Comparison of ENCODE assay signal across 17 cellular contexts in the genomic region with DNA sequence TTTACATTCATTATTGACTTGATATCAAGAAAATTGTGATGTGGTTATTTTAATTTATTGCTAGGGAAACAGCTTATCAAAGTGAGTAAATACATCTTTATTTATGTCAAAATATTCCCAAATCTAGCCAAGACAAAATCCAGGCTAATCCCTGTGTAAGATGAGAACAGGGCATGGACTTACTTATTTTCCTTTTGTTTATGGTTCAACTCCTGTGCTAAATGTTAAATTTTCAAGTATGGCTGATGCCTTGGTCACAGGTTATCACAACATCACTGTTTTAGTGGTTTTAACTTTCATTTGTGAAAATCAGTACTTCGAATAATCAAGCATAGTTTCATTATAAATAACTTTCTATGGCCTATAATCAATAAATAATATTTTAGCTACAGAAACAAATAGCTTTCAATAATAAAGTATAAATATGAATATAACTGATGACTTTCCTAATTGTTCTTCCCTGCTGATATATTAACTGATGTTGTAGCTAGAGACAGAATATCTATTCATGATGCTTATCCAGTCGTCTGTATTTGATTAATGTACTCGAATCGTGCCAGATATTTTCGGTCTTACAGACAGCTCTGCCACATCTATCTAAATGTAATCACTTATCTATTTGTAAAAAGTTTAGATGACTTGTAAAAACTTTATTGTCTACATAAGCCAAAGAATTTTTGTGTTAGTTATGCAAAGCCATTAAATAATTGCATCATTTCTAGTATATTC.
DNase-seq lines count a peak whose midpoint lies in the region; ATAC-seq, FAIRE-seq and TF ChIP-seq lines count a peak whose summit lies in the region.
"Had no signal": no experiment of that assay in that cellular context is flagged by ENCODE, and none has a peak within 500 bp of the region (broad histone marks: within the 10 kb centered on the region; RNA-seq: fewer than 3 reads in every experiment).

No MANE protein-coding gene starts in this region.

- FAIRE-seq in kidney (lab: Jason Lieb, UNC), result no peak
- FAIRE-seq: GM12892 had no signal

- H3K79me2 ChIP-seq in ACC112 (ENCODE audit: control insufficient read depth, insufficient read depth, low read length, unreplicated experiment), result no peaks in the 10 kb centered on the region

- no peaks in the 10 kb centered on the region for H3K27me3 Mint-ChIP-seq in activated CD8-positive, alpha-beta memory T cell treated with anti-CD3 and anti-CD28 coated beads, Interleukin-2, amount 10 ng/mL, durations not matched to agents 7 days and 5 days
- H3K27me3 Mint-ChIP-seq: CD4-positive, CD25-positive, alpha-beta regulatory T cell had no signal

- H3K9me3 ChIP-seq in gastroesophageal sphincter, result no peaks in the 10 kb centered on the region
- no peaks in the 10 kb centered on the region for H3K9me3 ChIP-seq in gastrocnemius medialis
- no peaks in the 10 kb centered on the region for H3K9me3 ChIP-seq in kidney (ENCODE audit: control insufficient read depth in 1 of 2, low read length in 2 of 2)

- CTCF ChIA-PET in activated CD8-positive, alpha-beta memory T cell treated with anti-CD3 and anti-CD28 coated beads, Interleukin-2, amount 10 ng/mL, durations not matched to agents 7 days and 5 days (lab: Charles Lee), result no interaction called here

- ATAC-seq in SK-N-SH treated with all-trans-retinoic acid at 6 μM for 48 hours, result peak; percentile 78
- peak; percentile 21 for ATAC-seq in gastroesophageal sphincter
- no peak for ATAC-seq in gastrocnemius medialis
- no peak for ATAC-seq in GM19455 (IDR thresholded peaks at IDR 0.05; ENCODE audit: unreplicated experiment)
- ATAC-seq in activated CD8-positive, alpha-beta memory T cell treated with anti-CD3 and anti-CD28 coated beads, Interleukin-2, amount 10 ng/mL, durations not matched to agents 7 days and 5 days, result no peak

- H3K4me3 ChIP-seq in ACC112 (ENCODE audit: low read depth, low read length) (peak overlapping the region; percentile 50), gastroesophageal sphincter (no peak overlapping the region), gastrocnemius medialis (no peak overlapping the region), kidney (ENCODE audit: low read length in 2 of 2) (no peak overlapping the region)

- H3K4me1 Mint-ChIP-seq in activated CD8-positive, alpha-beta memory T cell treated with anti-CD3 and anti-CD28 coated beads, Interleukin-2, amount 10 ng/mL, durations not matched to agents 7 days and 5 days, result no peaks in the 10 kb centered on the region
- H3K4me1 Mint-ChIP-seq: CD4-positive, CD25-positive, alpha-beta regulatory T cell had no signal

- H3K9me3 Mint-ChIP-seq in activated CD8-positive, alpha-beta memory T cell treated with anti-CD3 and anti-CD28 coated beads, Interleukin-2, amount 10 ng/mL, durations not matched to agents 7 days and 5 days (ENCODE audit: low read depth), result peaks cover 7% of the 10 kb centered on the region

- no peak overlapping the region for H3K9ac ChIP-seq in kidney (ENCODE audit: low read length in 2 of 2)

- no peaks in the 10 kb centered on the region for H3K36me3 ChIP-seq in ACC112 (ENCODE audit: insufficient read depth, low read length)
- H3K36me3 ChIP-seq in gastroesophageal sphincter, result no peaks in the 10 kb centered on the region
- no peaks in the 10 kb centered on the region for H3K36me3 ChIP-seq in gastrocnemius medialis
- no peaks in the 10 kb centered on the region for H3K36me3 ChIP-seq in kidney (ENCODE audit: control insufficient read depth in 1 of 2, insufficient read depth in 2 of 2, low read length in 2 of 2)

- no peak overlapping the region for H3K4me3 Mint-ChIP-seq in activated CD8-positive, alpha-beta memory T cell treated with anti-CD3 and anti-CD28 coated beads, Interleukin-2, amount 10 ng/mL, durations not matched to agents 7 days and 5 days
- H3K4me3 Mint-ChIP-seq: CD4-positive, CD25-positive, alpha-beta regulatory T cell had no signal

- intact Hi-C loops in gastrocnemius medialis (cut with DNase I; ENCODE audit: low total_unique reads) (no loop called here), kidney (cut with DNase I) (no loop called here)

- no peak for TF ChIP-seq EP300 in gastroesophageal sphincter (IDR thresholded peaks at IDR 0.05)

- peak overlapping the region; percentile 70 for H2AFZ ChIP-seq in ACC112 (ENCODE audit: low read length, unreplicated experiment)

- WGBS in gastroesophageal sphincter (ENCODE audit: low coverage in 1 of 2), 2 donors, result 12 to 46% methylated on average over 5 of the region's 5 CpGs

- TF ChIP-seq CTCF in gastroesophageal sphincter (IDR thresholded peaks at IDR 0.05) (no peak), gastrocnemius medialis (IDR thresholded peaks at IDR 0.05 in 4 of 5, conservative IDR thresholded peaks at IDR 0.05 in 1 of 5) (no peak), kidney (IDR thresholded peaks at IDR 0.05; ENCODE audit: borderline replicate concordance, extremely low read depth, insufficient read depth) (no peak)

- TF ChIP-seq POLR2A in gastroesophageal sphincter (IDR thresholded peaks at IDR 0.05) (no peak), gastrocnemius medialis (IDR thresholded peaks at IDR 0.05) (no peak)

- DNase-seq in gastrocnemius medialis (no peak), occipital lobe (lab: John Stamatoyannopoulos, UW) (no peak), kidney (no peak)
- no peak for DNase-seq in activated CD8-positive, alpha-beta memory T cell treated with anti-CD3 and anti-CD28 coated beads, Interleukin-2, amount 10 ng/mL, durations not matched to agents 7 days and 5 days
- DNase-seq: AML-193; CD4-positive, CD25-positive, alpha-beta regulatory T cell; DND-41; GDM1; KG1; NCI-H1092 treated with DMSO at 0.1 percent for 48 hours; NCI-H1694 treated with DMSO at 0.1 percent for 48 hours; PC-3 had no signal

- H3K36me3 Mint-ChIP-seq in activated CD8-positive, alpha-beta memory T cell treated with anti-CD3 and anti-CD28 coated beads, Interleukin-2, amount 10 ng/mL, durations not matched to agents 7 days and 5 days, result no peaks in the 10 kb centered on the region
- H3K36me3 Mint-ChIP-seq: CD4-positive, CD25-positive, alpha-beta regulatory T cell had no signal

- in situ Hi-C loops in gastrocnemius medialis (cut with MboI; ENCODE audit: low sequenced_read_pairs in 4 of 4), result no loop called here

- no peak overlapping the region for H3K27ac Mint-ChIP-seq in activated CD8-positive, alpha-beta memory T cell treated with anti-CD3 and anti-CD28 coated beads, Interleukin-2, amount 10 ng/mL, durations not matched to agents 7 days and 5 days
- H3K27ac Mint-ChIP-seq: CD4-positive, CD25-positive, alpha-beta regulatory T cell had no signal

- H3K27ac ChIP-seq in ACC112 (ENCODE audit: low read depth, low read length), result peak overlapping the region; percentile 31
- peak overlapping the region in 1 of 4 donors; percentile 46 for H3K27ac ChIP-seq in gastroesophageal sphincter
- H3K27ac ChIP-seq in gastrocnemius medialis, result peak overlapping the region; percentile 9 to 39 (median 30)
- H3K27ac ChIP-seq in kidney (ENCODE audit: low read depth in 2 of 2, low read length in 2 of 2), result peak overlapping the region in 1 of 2 donors; percentile 23

- H3K27me3 ChIP-seq in ACC112 (ENCODE audit: insufficient read depth, low read length) (no peaks in the 10 kb centered on the region), gastroesophageal sphincter (no peaks in the 10 kb centered on the region), gastrocnemius medialis (no peaks in the 10 kb centered on the region)

- peaks cover 30% of the 10 kb centered on the region for H3K4me1 ChIP-seq in ACC112 (ENCODE audit: control insufficient read depth, insufficient read depth, low read length, unreplicated experiment)
- peaks cover 0 to 21% (median 0%) of the 10 kb centered on the region in 3 donors for H3K4me1 ChIP-seq in gastroesophageal sphincter
- H3K4me1 ChIP-seq in gastrocnemius medialis, result peaks cover 0 to 7% of the 10 kb centered on the region in 2 donors
- H3K4me1 ChIP-seq in kidney (ENCODE audit: control insufficient read depth in 1 of 2, insufficient read depth in 1 of 2, low read depth in 1 of 2, low read length in 2 of 2), result no peaks in the 10 kb centered on the region

TF ChIP-seq in SK-N-SH treated with all-trans-retinoic acid at 6 μM for 48 hours, 23 proteins besides CTCF, POLR2A, EP300 and RAD21 (continues in another document):
- no peak for TF ChIP-seq GLIS3 (CRISPR knock-in tag; IDR thresholded peaks at IDR 0.05)
- no peak for TF ChIP-seq PATZ1 (CRISPR knock-in tag; IDR thresholded peaks at IDR 0.05; ENCODE audit: borderline replicate concordance)
- no peak for TF ChIP-seq OSR1 (CRISPR knock-in tag; IDR thresholded peaks at IDR 0.05)
- TF ChIP-seq PPARA (CRISPR knock-in tag; IDR thresholded peaks at IDR 0.05; ENCODE audit: borderline replicate concordance), result no peak
- TF ChIP-seq RARB (CRISPR knock-in tag; IDR thresholded peaks at IDR 0.05), result no peak
- no peak for TF ChIP-seq ZNF70 (CRISPR knock-in tag; IDR thresholded peaks at IDR 0.05)
- no peak for TF ChIP-seq SNAI2 (CRISPR knock-in tag; IDR thresholded peaks at IDR 0.05)
- no peak for TF ChIP-seq ZNF565 (CRISPR knock-in tag; conservative IDR thresholded peaks at IDR 0.05; ENCODE audit: low read depth)
- TF ChIP-seq TOX (CRISPR knock-in tag; IDR thresholded peaks at IDR 0.05; ENCODE audit: borderline replicate concordance), result peak; percentile 27; the same call in 1 of the 2 replicates

Comparison
In these comparisons a context has a peak if more than half of its experiments do, and no peak if none do; other contexts are left out.
1. ATAC-seq: peak in SK-N-SH treated with all-trans-retinoic acid at 6 μM for 48 hours (single experiment) and gastroesophageal sphincter (single experiment); none in gastrocnemius medialis (0 of 2), GM19455 (single experiment) and activated CD8-positive, alpha-beta memory T cell treated with anti-CD3 and anti-CD28 coated beads, Interleukin-2, amount 10 ng/mL, durations not matched to agents 7 days and 5 days (single experiment).